8 cellular contexts compared by ENCODE assay signal in the genomic region with DNA sequence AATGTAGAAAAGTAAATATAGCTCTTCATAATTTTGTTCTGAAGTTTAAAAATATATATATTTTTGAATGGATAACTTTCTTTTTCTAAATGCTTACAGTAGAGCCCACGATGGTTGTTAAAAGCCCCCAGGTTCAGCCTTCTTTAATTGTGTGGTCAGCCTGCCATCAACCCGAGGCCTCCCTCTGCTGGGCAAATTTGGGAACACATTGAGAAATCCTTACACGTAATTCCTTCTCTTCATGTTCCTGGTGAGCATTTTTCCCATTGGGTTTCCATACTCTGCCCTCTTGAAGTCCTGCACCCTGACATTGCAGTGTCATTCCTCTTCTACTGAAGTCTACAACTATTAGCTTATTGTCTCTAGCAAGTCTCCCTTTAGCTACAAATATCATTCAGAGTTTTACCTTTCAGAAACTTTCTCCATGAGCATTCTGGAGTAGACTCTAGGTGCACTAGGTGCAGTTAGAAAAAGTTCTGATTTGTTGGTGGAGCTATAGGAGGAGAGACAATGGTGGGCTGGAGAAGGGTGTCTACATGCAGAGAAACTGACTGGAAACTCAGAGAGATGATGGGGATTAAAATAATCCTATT. TPM values are rescaled to one million over a fixed set of nuclear protein-coding genes. Genes with fewer than 3 reads are reported as not detected.
DNase-seq lines count a peak whose midpoint lies in the region; ATAC-seq and TF ChIP-seq lines count a peak whose summit lies in the region.

No MANE protein-coding gene starts in this region.

- intact Hi-C loops in dorsolateral prefrontal cortex (cut with DNase I): no loop called here

- TF ChIP-seq CTCF in VCaP (conservative IDR thresholded peaks at IDR 0.05) (peak; percentile 95), dorsolateral prefrontal cortex (IDR thresholded peaks at IDR 0.05 in 54 of 56, conservative IDR thresholded peaks at IDR 0.05 in 2 of 56; ENCODE audit: low read depth in 1 of 56, partially characterized antibody in 56 of 56) (peak; percentile 53 to 88 (median 74)), upper lobe of left lung (IDR thresholded peaks at IDR 0.05) (peak; percentile 45 to 88 (median 60))

- H3K27ac ChIP-seq in VCaP (no peak overlapping the region), dorsolateral prefrontal cortex (no peak overlapping the region), upper lobe of left lung (no peak overlapping the region)

- H3K36me3 ChIP-seq in upper lobe of left lung: peaks cover 0 to 28% (median 0%) of the 10 kb centered on the region in 4 donors

- peaks cover 3 to 13% (median 9%) of the 10 kb centered on the region in 4 donors for H3K4me1 ChIP-seq in upper lobe of left lung

- H3K27me3 ChIP-seq in dorsolateral prefrontal cortex (no peaks in the 10 kb centered on the region), upper lobe of left lung (no peaks in the 10 kb centered on the region)

- no peaks in the 10 kb centered on the region for H3K9me3 ChIP-seq in upper lobe of left lung

- 1 to 2% methylated on average over 3 of the region's 3 CpGs for WGBS in upper lobe of left lung, 2 donors

- TF ChIP-seq POLR2A in upper lobe of left lung (IDR thresholded peaks at IDR 0.05): no peak

- ATAC-seq in upper lobe of left lung (ENCODE audit: low FRiP score in 2 of 2) (peak in 1 of 2 donors; percentile 75), GM18517 (IDR thresholded peaks at IDR 0.05; ENCODE audit: unreplicated experiment) (no peak)

- DNase-seq in activated gamma-delta T cell treated with Interleukin-2 at 50 U/mL for 16 hours (peak; percentile 48), activated gamma-delta T cell (lab: John Stamatoyannopoulos, UW) (no peak), NCI-H1417 (lab: John Stamatoyannopoulos, UW) (peak; percentile 47 to 72 (median 61)), dorsolateral prefrontal cortex (peak in 5 of 10 donors; percentile 30 to 65 (median 50)), medulla oblongata (ENCODE audit: extremely low spot score) (peak; percentile 70), upper lobe of left lung (peak in 1 of 2 donors; percentile 55)

- no peak overlapping the region for H3K4me3 ChIP-seq in dorsolateral prefrontal cortex
- H3K4me3 ChIP-seq in upper lobe of left lung: no peak overlapping the region

- TF ChIP-seq EP300 in upper lobe of left lung (IDR thresholded peaks at IDR 0.05): no peak

RNA-seq across cellular contexts. Expression of a gene that starts 40.6 kb away (rescaled TPM):
- total RNA-seq in dorsolateral prefrontal cortex (1 to 10 TPM in 117 of 120 experiments, under 1 TPM in 3; 0.68 to 4.3 (median 1.8) TPM), upper lobe of left lung (10 to 100 TPM in 5 of 6 donors, 1 to 10 TPM in 1; 9.0 to 22.0 (median 14.7) TPM)
